18 cellular contexts compared by ENCODE assay signal in the genomic region with DNA sequence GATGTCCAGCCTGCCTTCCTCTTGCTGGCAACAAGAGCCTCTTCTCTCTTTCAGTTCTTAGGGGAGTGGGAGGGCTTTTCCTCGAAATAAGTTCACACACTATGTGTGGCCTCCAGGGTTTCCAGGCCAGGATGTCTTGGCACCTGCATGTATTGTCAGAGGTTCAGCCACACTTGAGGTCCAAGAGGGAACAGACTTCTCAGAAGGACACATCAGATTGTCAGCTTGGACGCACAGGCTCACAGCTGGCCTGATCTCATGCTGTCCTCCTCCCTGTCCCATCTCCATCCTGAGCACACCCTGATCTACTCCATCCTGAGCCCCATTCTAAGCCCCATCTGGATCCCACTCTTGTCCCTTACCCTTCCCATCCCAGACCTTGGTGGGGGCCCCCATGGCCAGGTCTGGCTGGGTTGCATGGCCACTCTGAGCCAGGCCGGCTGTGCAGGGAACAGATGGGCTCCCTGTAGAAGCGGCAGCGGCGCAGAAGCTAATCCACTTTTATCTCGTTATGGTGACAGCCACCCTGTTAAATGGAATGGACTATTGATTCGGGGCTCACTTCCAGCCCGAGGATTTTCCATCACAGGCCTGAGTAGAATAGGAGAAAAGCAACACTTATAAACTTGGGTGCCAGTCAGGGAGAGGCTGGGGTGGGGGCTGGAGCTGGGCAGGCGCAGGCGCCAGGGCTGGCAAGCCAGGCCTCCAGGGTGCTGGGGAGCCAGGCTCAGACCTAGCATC.
DNase-seq lines count a peak whose midpoint lies in the region; ATAC-seq and TF ChIP-seq lines count a peak whose summit lies in the region.
"Had no signal": no experiment of that assay in that cellular context is flagged by ENCODE, and none has a peak within 500 bp of the region (broad histone marks: within the 10 kb centered on the region; RNA-seq: fewer than 3 reads in every experiment).

No MANE protein-coding gene starts in this region.

- DNase-seq in stimulated activated naive CD8-positive, alpha-beta T cell treated with anti-CD3 and anti-CD28 coated beads, Interleukin-15, Interleukin-2, amounts not matched to agents 100 U/mL and 50 U/mL, for 24 hours, result no peak
- no peak for DNase-seq in stimulated activated naive CD8-positive, alpha-beta T cell treated with anti-CD3 and anti-CD28 coated beads, Interleukin-15, amount 100 ng/mL, for 72 hours
- DNase-seq in WERI-Rb-1 (peak; percentile 97), mesenteric fat pad (ENCODE audit: low spot score) (peak; percentile 78), GOT3 (lab: John Stamatoyannopoulos, UW) (no peak), amygdala (lab: John Stamatoyannopoulos, UW) (no peak)
- DNase-seq: activated CD4-positive, alpha-beta T cell treated with anti-CD3 and anti-CD28 coated beads, Interleukin-2, amount 50 U/mL, for 1 hour; CD4-positive, alpha-beta memory T cell; mesendoderm; MV-4-11; naive thymus-derived CD4-positive, alpha-beta T cell; NCI-H345; NK-92 treated with Interleukin-12 subunit alpha and Interleukin-12 subunit beta, amount 100 ng/mL, for 24 hours; SJCRH30; T-helper 17 cell had no signal

- peak overlapping the region; percentile 35 for H3K4me3 ChIP-seq in WERI-Rb-1 (ENCODE audit: low read depth, low read length)
- H3K4me3 ChIP-seq: SJCRH30 had no signal

- H3K27ac Mint-ChIP-seq in stimulated activated naive CD8-positive, alpha-beta T cell treated with anti-CD3 and anti-CD28 coated beads, Interleukin-15, amount 100 ng/mL, for 72 hours, result no peak overlapping the region
- H3K27ac Mint-ChIP-seq: activated T-helper 17 cell treated with anti-CD3 and anti-CD28 coated beads, Interleukin-2, amount 50 U/mL, for 72 hours; dendritic cell treated with granulocyte-macrophage colony-stimulating factor and Interleukin-4, amounts not matched to agents 40 ng/mL and 50 ng/mL, for 4 days; naive thymus-derived CD4-positive, alpha-beta T cell; T-helper 17 cell had no signal

- peaks cover 17% of the 10 kb centered on the region for H3K36me3 ChIP-seq in WERI-Rb-1
- H3K36me3 ChIP-seq: SJCRH30 had no signal

- no peak for TF ChIP-seq CTCF in WERI-Rb-1 (IDR thresholded peaks at IDR 0.05; ENCODE audit: low read depth, low read length)

- H3K27me3 Mint-ChIP-seq in stimulated activated naive CD8-positive, alpha-beta T cell treated with anti-CD3 and anti-CD28 coated beads, Interleukin-15, amount 100 ng/mL, for 72 hours, result peaks cover 15% of the 10 kb centered on the region

- no peaks in the 10 kb centered on the region for H3K9me3 ChIP-seq in WERI-Rb-1 (ENCODE audit: severe bottlenecking)
- H3K9me3 ChIP-seq: SJCRH30 had no signal

- no peaks in the 10 kb centered on the region for H3K4me1 Mint-ChIP-seq in stimulated activated naive CD8-positive, alpha-beta T cell treated with anti-CD3 and anti-CD28 coated beads, Interleukin-15, amount 100 ng/mL, for 72 hours
- H3K4me1 Mint-ChIP-seq: activated T-helper 17 cell treated with anti-CD3 and anti-CD28 coated beads, Interleukin-2, amount 50 U/mL, for 72 hours; CD4-positive, alpha-beta memory T cell; naive thymus-derived CD4-positive, alpha-beta T cell had no signal

- peak overlapping the region; percentile 79 for H3K27ac ChIP-seq in WERI-Rb-1
- H3K27ac ChIP-seq: SJCRH30 had no signal

- no peaks in the 10 kb centered on the region for H3K27me3 ChIP-seq in WERI-Rb-1 (ENCODE audit: insufficient read depth, low read depth, severe bottlenecking)

- no peaks in the 10 kb centered on the region for H3K9me3 Mint-ChIP-seq in stimulated activated naive CD8-positive, alpha-beta T cell treated with anti-CD3 and anti-CD28 coated beads, Interleukin-15, amount 100 ng/mL, for 72 hours
- H3K9me3 Mint-ChIP-seq: activated T-helper 17 cell treated with anti-CD3 and anti-CD28 coated beads, Interleukin-2, amount 50 U/mL, for 72 hours; CD4-positive, alpha-beta memory T cell; dendritic cell treated with granulocyte-macrophage colony-stimulating factor and Interleukin-4, amounts not matched to agents 40 ng/mL and 50 ng/mL, for 4 days; naive thymus-derived CD4-positive, alpha-beta T cell had no signal

- H3K4me3 Mint-ChIP-seq in stimulated activated naive CD8-positive, alpha-beta T cell treated with anti-CD3 and anti-CD28 coated beads, Interleukin-15, amount 100 ng/mL, for 72 hours, result no peak overlapping the region
- H3K4me3 Mint-ChIP-seq: activated T-helper 17 cell treated with anti-CD3 and anti-CD28 coated beads, Interleukin-2, amount 50 U/mL, for 72 hours; CD4-positive, alpha-beta memory T cell; dendritic cell treated with granulocyte-macrophage colony-stimulating factor and Interleukin-4, amounts not matched to agents 40 ng/mL and 50 ng/mL, for 4 days; naive thymus-derived CD4-positive, alpha-beta T cell; T-helper 17 cell had no signal

- ATAC-seq in stimulated activated naive CD8-positive, alpha-beta T cell treated with anti-CD3 and anti-CD28 coated beads, Interleukin-15, Interleukin-2, amounts not matched to agents 100 U/mL and 50 U/mL, for 24 hours, result peak; percentile 21
- no peak for ATAC-seq in stimulated activated naive CD8-positive, alpha-beta T cell treated with anti-CD3 and anti-CD28 coated beads, Interleukin-15, amount 100 ng/mL, for 72 hours
- ATAC-seq in HG03135 (IDR thresholded peaks at IDR 0.05; ENCODE audit: unreplicated experiment), result no peak
- ATAC-seq: activated T-helper 17 cell treated with anti-CD3 and anti-CD28 coated beads, Interleukin-2, amount 50 U/mL, for 72 hours; T-helper 17 cell had no signal

Comparison
In these comparisons a context has a peak if more than half of its experiments do, and no peak if none do; other contexts are left out.
1. DNase-seq: peak in WERI-Rb-1 (single experiment) and mesenteric fat pad (single experiment); none in stimulated activated naive CD8-positive, alpha-beta T cell treated with anti-CD3 and anti-CD28 coated beads, Interleukin-15, Interleukin-2, amounts not matched to agents 100 U/mL and 50 U/mL, for 24 hours (single experiment), stimulated activated naive CD8-positive, alpha-beta T cell treated with anti-CD3 and anti-CD28 coated beads, Interleukin-15, amount 100 ng/mL, for 72 hours (0 of 2), GOT3 (single experiment) and amygdala (0 of 56).